In the genomic region with DNA sequence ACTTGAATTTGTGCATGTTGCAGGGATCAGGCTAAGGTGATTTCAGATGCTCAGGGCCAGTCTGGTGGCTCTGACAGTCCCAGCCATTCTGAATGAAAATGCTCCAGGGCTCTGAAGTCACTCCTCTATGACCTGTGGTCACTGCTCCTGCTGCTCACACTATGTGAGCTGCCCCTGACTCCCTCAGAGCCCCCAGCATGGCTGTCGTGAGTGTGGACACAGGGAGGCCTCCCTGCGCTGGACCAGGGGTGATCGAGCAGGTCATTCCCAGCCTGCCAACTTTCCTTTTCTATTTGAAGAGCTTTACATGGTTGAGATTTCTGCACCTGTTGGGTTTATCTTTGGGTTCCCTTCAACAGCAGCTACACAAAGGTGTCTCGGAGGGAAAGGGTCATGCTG, we compare ENCODE assay signal across 14 cellular contexts.
"Had no signal": no experiment of that assay in that cellular context is flagged by ENCODE, and none has a peak within 500 bp of the region (broad histone marks: within the 10 kb centered on the region; RNA-seq: fewer than 3 reads in every experiment).

No MANE protein-coding gene starts in this region.

- H3K4me1 Mint-ChIP-seq: memory B cell; naive thymus-derived CD8-positive, alpha-beta T cell had no signal

- H3K27ac Mint-ChIP-seq: activated naive CD8-positive, alpha-beta T cell; memory B cell; stimulated activated naive CD8-positive, alpha-beta T cell treated with anti-CD3 and anti-CD28 coated beads, Interleukin-15, Interleukin-2, amounts not matched to agents 100 ng/mL and 50 ng/mL, for 24 hours; type B pancreatic cell had no signal

- H3K79me2 ChIP-seq: hepatocyte had no signal

- H3K4me3 ChIP-seq: coronary artery, esophagus muscularis mucosa, hepatocyte, left ventricle myocardium inferior, prostate gland, smooth muscle cell had no signal

- DNase-seq: central memory CD4-positive, alpha-beta T cell; left ventricle myocardium inferior had no signal

- H3K4me1 ChIP-seq: prostate gland had no signal

- ATAC-seq: naive thymus-derived CD8-positive, alpha-beta T cell; right cardiac atrium had no signal

- H3K36me3 ChIP-seq: prostate gland had no signal

- H2AFZ ChIP-seq: hepatocyte had no signal

- H3K36me3 Mint-ChIP-seq: activated naive CD8-positive, alpha-beta T cell; memory B cell; naive thymus-derived CD8-positive, alpha-beta T cell had no signal

- H3K4me3 Mint-ChIP-seq: activated naive CD8-positive, alpha-beta T cell; brain; memory B cell; naive thymus-derived CD8-positive, alpha-beta T cell; stimulated activated naive CD8-positive, alpha-beta T cell treated with anti-CD3 and anti-CD28 coated beads, Interleukin-15, Interleukin-2, amounts not matched to agents 100 ng/mL and 50 ng/mL, for 24 hours; type B pancreatic cell had no signal

- H3K27ac ChIP-seq: coronary artery, esophagus muscularis mucosa, hepatocyte, left ventricle myocardium inferior, prostate gland had no signal

- H3K27me3 Mint-ChIP-seq: activated naive CD8-positive, alpha-beta T cell; brain; naive thymus-derived CD8-positive, alpha-beta T cell; stimulated activated naive CD8-positive, alpha-beta T cell treated with anti-CD3 and anti-CD28 coated beads, Interleukin-15, Interleukin-2, amounts not matched to agents 100 ng/mL and 50 ng/mL, for 24 hours; type B pancreatic cell had no signal

- H3K27me3 ChIP-seq: esophagus muscularis mucosa, hepatocyte had no signal

- H3K9me3 Mint-ChIP-seq: brain; memory B cell; naive thymus-derived CD8-positive, alpha-beta T cell; stimulated activated naive CD8-positive, alpha-beta T cell treated with anti-CD3 and anti-CD28 coated beads, Interleukin-15, Interleukin-2, amounts not matched to agents 100 ng/mL and 50 ng/mL, for 24 hours; type B pancreatic cell had no signal

- H3K9me3 ChIP-seq: esophagus muscularis mucosa, left ventricle myocardium inferior, prostate gland had no signal

- H3K4me2 ChIP-seq: hepatocyte, smooth muscle cell had no signal
